1 cellular context compared by ENCODE assay signal in the genomic region with DNA sequence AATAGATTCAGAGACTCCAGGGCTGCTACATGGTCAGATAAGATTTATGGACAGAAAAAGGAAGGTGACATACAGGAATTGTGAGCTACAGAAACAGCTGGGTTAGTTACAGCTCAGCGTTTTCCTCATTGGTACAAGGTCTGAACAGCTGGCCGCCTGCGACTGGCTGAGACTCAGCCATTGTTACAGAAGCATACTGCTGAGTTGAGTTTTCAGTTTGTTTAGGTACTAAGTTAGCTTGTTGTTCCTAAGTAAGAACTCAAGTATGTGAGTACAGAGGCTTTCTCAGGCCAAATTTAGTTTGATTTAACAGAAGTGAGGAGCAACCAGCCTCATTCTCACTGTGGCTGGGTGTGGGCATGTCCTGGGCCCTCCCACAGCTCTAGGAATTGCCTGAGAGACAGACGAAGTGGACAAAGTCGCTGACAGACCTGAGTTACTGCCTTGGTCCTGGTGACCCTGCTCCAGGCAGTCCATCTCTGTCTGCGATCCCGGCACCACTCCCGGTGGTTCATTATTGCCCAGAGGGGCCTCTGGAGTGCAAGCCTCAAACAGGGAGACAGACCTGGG.
A peak's percentile ranks its signal among the peaks of the same experiment; 100 is the strongest.
TF ChIP-seq lines count a peak whose summit lies in the region.

No MANE protein-coding gene starts in this region.

TF ChIP-seq in HepG2, 621 proteins besides CTCF, POLR2A, EP300 and RAD21 (continued from another document and continues in another):
- no peak for TF ChIP-seq ZNF577 (CRISPR knock-in tag; IDR thresholded peaks at IDR 0.05; ENCODE audit: borderline replicate concordance, low read depth)
- peak; percentile 28; the same call in 1 of the 2 replicates for TF ChIP-seq FOXA3 (CRISPR knock-in tag; IDR thresholded peaks at IDR 0.05)
- no peak for TF ChIP-seq ZEB1 (IDR thresholded peaks at IDR 0.05; ENCODE audit: insufficient replicate concordance, low read depth)
- no peak for TF ChIP-seq ZSCAN29 (CRISPR knock-in tag; conservative IDR thresholded peaks at IDR 0.05)
- TF ChIP-seq, protein P1, sequence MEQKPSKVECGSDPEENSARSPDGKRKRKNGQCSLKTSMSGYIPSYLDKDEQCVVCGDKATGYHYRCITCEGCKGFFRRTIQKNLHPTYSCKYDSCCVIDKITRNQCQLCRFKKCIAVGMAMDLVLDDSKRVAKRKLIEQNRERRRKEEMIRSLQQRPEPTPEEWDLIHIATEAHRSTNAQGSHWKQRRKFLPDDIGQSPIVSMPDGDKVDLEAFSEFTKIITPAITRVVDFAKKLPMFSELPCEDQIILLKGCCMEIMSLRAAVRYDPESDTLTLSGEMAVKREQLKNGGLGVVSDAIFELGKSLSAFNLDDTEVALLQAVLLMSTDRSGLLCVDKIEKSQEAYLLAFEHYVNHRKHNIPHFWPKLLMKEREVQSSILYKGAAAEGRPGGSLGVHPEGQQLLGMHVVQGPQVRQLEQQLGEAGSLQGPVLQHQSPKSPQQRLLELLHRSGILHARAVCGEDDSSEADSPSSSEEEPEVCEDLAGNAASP (CRISPR knock-in tag; IDR thresholded peaks at IDR 0.05; ENCODE audit: borderline replicate concordance), result 0 out of 2 replicates have a peak, but pooled peaks have one; percentile 19
- TF ChIP-seq ZNF292 (CRISPR knock-in tag; IDR thresholded peaks at IDR 0.05; ENCODE audit: borderline replicate concordance, low read depth), result 0 out of 2 replicates have a peak, but pooled peaks have one; percentile 63
- no peak for TF ChIP-seq ZNF101 (CRISPR knock-in tag; IDR thresholded peaks at IDR 0.05; ENCODE audit: borderline replicate concordance, low read depth)
- no peak for TF ChIP-seq MEIS2 (CRISPR knock-in tag; IDR thresholded peaks at IDR 0.05)
- peak; percentile 77 for TF ChIP-seq MAFF (IDR thresholded peaks at IDR 0.05; ENCODE audit: low read depth, low read length)
- TF ChIP-seq, protein P2, sequence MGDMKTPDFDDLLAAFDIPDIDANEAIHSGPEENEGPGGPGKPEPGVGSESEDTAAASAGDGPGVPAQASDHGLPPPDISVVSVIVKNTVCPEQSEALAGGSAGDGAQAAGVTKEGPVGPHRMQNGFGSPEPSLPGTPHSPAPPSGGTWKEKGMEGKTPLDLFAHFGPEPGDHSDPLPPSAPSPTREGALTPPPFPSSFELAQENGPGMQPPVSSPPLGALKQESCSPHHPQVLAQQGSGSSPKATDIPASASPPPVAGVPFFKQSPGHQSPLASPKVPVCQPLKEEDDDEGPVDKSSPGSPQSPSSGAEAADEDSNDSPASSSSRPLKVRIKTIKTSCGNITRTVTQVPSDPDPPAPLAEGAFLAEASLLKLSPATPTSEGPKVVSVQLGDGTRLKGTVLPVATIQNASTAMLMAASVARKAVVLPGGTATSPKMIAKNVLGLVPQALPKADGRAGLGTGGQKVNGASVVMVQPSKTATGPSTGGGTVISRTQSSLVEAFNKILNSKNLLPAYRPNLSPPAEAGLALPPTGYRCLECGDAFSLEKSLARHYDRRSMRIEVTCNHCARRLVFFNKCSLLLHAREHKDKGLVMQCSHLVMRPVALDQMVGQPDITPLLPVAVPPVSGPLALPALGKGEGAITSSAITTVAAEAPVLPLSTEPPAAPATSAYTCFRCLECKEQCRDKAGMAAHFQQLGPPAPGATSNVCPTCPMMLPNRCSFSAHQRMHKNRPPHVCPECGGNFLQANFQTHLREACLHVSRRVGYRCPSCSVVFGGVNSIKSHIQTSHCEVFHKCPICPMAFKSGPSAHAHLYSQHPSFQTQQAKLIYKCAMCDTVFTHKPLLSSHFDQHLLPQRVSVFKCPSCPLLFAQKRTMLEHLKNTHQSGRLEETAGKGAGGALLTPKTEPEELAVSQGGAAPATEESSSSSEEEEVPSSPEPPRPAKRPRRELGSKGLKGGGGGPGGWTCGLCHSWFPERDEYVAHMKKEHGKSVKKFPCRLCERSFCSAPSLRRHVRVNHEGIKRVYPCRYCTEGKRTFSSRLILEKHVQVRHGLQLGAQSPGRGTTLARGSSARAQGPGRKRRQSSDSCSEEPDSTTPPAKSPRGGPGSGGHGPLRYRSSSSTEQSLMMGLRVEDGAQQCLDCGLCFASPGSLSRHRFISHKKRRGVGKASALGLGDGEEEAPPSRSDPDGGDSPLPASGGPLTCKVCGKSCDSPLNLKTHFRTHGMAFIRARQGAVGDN (CRISPR knock-in tag; IDR thresholded peaks at IDR 0.05), result peak; percentile 90
- TF ChIP-seq ZNF430 (CRISPR knock-in tag; IDR thresholded peaks at IDR 0.05), result no peak
- no peak for TF ChIP-seq FOXA1 (IDR thresholded peaks at IDR 0.05)
- TF ChIP-seq FOXA1 (CRISPR knock-in tag; IDR thresholded peaks at IDR 0.05), result peak; percentile 23
- no peak for TF ChIP-seq ZNF232 (CRISPR knock-in tag; IDR thresholded peaks at IDR 0.05; ENCODE audit: borderline replicate concordance)
- TF ChIP-seq NFE2L2 (IDR thresholded peaks at IDR 0.05; ENCODE audit: low read length), result no peak
- 0 out of 2 replicates have a peak, but pooled peaks have one; percentile 27 for TF ChIP-seq KLF11 (CRISPR knock-in tag; IDR thresholded peaks at IDR 0.05)
- TF ChIP-seq, protein P3, sequence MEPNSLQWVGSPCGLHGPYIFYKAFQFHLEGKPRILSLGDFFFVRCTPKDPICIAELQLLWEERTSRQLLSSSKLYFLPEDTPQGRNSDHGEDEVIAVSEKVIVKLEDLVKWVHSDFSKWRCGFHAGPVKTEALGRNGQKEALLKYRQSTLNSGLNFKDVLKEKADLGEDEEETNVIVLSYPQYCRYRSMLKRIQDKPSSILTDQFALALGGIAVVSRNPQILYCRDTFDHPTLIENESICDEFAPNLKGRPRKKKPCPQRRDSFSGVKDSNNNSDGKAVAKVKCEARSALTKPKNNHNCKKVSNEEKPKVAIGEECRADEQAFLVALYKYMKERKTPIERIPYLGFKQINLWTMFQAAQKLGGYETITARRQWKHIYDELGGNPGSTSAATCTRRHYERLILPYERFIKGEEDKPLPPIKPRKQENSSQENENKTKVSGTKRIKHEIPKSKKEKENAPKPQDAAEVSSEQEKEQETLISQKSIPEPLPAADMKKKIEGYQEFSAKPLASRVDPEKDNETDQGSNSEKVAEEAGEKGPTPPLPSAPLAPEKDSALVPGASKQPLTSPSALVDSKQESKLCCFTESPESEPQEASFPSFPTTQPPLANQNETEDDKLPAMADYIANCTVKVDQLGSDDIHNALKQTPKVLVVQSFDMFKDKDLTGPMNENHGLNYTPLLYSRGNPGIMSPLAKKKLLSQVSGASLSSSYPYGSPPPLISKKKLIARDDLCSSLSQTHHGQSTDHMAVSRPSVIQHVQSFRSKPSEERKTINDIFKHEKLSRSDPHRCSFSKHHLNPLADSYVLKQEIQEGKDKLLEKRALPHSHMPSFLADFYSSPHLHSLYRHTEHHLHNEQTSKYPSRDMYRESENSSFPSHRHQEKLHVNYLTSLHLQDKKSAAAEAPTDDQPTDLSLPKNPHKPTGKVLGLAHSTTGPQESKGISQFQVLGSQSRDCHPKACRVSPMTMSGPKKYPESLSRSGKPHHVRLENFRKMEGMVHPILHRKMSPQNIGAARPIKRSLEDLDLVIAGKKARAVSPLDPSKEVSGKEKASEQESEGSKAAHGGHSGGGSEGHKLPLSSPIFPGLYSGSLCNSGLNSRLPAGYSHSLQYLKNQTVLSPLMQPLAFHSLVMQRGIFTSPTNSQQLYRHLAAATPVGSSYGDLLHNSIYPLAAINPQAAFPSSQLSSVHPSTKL (CRISPR knock-in tag; IDR thresholded peaks at IDR 0.05), result peak; percentile 57
- TF ChIP-seq REXO4 (CRISPR knock-in tag; IDR thresholded peaks at IDR 0.05; ENCODE audit: borderline replicate concordance), result no peak
- peak; percentile 42; the same call in 1 of the 2 replicates for TF ChIP-seq HOXA3 (CRISPR knock-in tag; IDR thresholded peaks at IDR 0.05)
- TF ChIP-seq KDM5B (CRISPR knock-in tag; IDR thresholded peaks at IDR 0.05; ENCODE audit: borderline replicate concordance), result peak; percentile 40; the same call in 1 of the 2 replicates
- TF ChIP-seq DMAP1 (CRISPR knock-in tag; IDR thresholded peaks at IDR 0.05), result no peak
- no peak for TF ChIP-seq ATAD3A (CRISPR knock-in tag; IDR thresholded peaks at IDR 0.05)
- peak; percentile 13; the same call in 1 of the 2 replicates for TF ChIP-seq ERF (CRISPR knock-in tag; IDR thresholded peaks at IDR 0.05)
- no peak for TF ChIP-seq EHMT2 (IDR thresholded peaks at IDR 0.05; ENCODE audit: borderline replicate concordance, low read depth, low read length)
- peak; percentile 50; the same call in 1 of the 2 replicates for TF ChIP-seq GLI4 (CRISPR knock-in tag; IDR thresholded peaks at IDR 0.05; ENCODE audit: borderline replicate concordance)
- TF ChIP-seq, protein P4, sequence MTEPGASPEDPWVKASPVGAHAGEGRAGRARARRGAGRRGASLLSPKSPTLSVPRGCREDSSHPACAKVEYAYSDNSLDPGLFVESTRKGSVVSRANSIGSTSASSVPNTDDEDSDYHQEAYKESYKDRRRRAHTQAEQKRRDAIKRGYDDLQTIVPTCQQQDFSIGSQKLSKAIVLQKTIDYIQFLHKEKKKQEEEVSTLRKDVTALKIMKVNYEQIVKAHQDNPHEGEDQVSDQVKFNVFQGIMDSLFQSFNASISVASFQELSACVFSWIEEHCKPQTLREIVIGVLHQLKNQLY (CRISPR knock-in tag; IDR thresholded peaks at IDR 0.05), result no peak
- no peak for TF ChIP-seq FOSL1 (CRISPR knock-in tag; IDR thresholded peaks at IDR 0.05; ENCODE audit: borderline replicate concordance)
- TF ChIP-seq NR2F2 (IDR thresholded peaks at IDR 0.05; ENCODE audit: borderline replicate concordance, low read depth), result no peak
- no peak for TF ChIP-seq SATB2 (CRISPR knock-in tag; IDR thresholded peaks at IDR 0.05)
- TF ChIP-seq, protein P5, sequence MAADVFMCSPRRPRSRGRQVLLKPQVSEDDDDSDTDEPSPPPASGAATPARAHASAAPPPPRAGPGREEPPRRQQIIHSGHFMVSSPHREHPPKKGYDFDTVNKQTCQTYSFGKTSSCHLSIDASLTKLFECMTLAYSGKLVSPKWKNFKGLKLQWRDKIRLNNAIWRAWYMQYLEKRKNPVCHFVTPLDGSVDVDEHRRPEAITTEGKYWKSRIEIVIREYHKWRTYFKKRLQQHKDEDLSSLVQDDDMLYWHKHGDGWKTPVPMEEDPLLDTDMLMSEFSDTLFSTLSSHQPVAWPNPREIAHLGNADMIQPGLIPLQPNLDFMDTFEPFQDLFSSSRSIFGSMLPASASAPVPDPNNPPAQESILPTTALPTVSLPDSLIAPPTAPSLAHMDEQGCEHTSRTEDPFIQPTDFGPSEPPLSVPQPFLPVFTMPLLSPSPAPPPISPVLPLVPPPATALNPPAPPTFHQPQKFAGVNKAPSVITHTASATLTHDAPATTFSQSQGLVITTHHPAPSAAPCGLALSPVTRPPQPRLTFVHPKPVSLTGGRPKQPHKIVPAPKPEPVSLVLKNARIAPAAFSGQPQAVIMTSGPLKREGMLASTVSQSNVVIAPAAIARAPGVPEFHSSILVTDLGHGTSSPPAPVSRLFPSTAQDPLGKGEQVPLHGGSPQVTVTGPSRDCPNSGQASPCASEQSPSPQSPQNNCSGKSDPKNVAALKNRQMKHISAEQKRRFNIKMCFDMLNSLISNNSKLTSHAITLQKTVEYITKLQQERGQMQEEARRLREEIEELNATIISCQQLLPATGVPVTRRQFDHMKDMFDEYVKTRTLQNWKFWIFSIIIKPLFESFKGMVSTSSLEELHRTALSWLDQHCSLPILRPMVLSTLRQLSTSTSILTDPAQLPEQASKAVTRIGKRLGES (CRISPR knock-in tag; IDR thresholded peaks at IDR 0.05; ENCODE audit: borderline replicate concordance), result no peak
- TF ChIP-seq ZNF143 (CRISPR knock-in tag; IDR thresholded peaks at IDR 0.05), result no peak
- TF ChIP-seq SMAD3 (CRISPR knock-in tag; IDR thresholded peaks at IDR 0.05), result 0 out of 2 replicates have a peak, but pooled peaks have one; percentile 16
- TF ChIP-seq, protein P6, sequence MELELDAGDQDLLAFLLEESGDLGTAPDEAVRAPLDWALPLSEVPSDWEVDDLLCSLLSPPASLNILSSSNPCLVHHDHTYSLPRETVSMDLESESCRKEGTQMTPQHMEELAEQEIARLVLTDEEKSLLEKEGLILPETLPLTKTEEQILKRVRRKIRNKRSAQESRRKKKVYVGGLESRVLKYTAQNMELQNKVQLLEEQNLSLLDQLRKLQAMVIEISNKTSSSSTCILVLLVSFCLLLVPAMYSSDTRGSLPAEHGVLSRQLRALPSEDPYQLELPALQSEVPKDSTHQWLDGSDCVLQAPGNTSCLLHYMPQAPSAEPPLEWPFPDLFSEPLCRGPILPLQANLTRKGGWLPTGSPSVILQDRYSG (CRISPR knock-in tag; IDR thresholded peaks at IDR 0.05), result no peak
- TF ChIP-seq ZNF30 (CRISPR knock-in tag; IDR thresholded peaks at IDR 0.05), result no peak
- TF ChIP-seq, protein P7, sequence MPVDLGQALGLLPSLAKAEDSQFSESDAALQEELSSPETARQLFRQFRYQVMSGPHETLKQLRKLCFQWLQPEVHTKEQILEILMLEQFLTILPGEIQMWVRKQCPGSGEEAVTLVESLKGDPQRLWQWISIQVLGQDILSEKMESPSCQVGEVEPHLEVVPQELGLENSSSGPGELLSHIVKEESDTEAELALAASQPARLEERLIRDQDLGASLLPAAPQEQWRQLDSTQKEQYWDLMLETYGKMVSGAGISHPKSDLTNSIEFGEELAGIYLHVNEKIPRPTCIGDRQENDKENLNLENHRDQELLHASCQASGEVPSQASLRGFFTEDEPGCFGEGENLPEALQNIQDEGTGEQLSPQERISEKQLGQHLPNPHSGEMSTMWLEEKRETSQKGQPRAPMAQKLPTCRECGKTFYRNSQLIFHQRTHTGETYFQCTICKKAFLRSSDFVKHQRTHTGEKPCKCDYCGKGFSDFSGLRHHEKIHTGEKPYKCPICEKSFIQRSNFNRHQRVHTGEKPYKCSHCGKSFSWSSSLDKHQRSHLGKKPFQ (CRISPR knock-in tag; IDR thresholded peaks at IDR 0.05; ENCODE audit: insufficient replicate concordance), result no peak
- TF ChIP-seq MED1 (CRISPR knock-in tag; IDR thresholded peaks at IDR 0.05), result peak; percentile 55
- no peak for TF ChIP-seq ZNF460 (CRISPR knock-in tag; IDR thresholded peaks at IDR 0.05; ENCODE audit: borderline replicate concordance)
- no peak for TF ChIP-seq TBX3 (IDR thresholded peaks at IDR 0.05; ENCODE audit: borderline replicate concordance)
- no peak for TF ChIP-seq LCORL (IDR thresholded peaks at IDR 0.05)
- peak; percentile 39; the same call in 1 of the 2 replicates for TF ChIP-seq LCORL (CRISPR knock-in tag; IDR thresholded peaks at IDR 0.05)
- TF ChIP-seq SMC3 (IDR thresholded peaks at IDR 0.05; ENCODE audit: low read length), result no peak
- TF ChIP-seq HNF4A (CRISPR knock-in tag; IDR thresholded peaks at IDR 0.05), result peak; percentile 81
- TF ChIP-seq, protein P8, sequence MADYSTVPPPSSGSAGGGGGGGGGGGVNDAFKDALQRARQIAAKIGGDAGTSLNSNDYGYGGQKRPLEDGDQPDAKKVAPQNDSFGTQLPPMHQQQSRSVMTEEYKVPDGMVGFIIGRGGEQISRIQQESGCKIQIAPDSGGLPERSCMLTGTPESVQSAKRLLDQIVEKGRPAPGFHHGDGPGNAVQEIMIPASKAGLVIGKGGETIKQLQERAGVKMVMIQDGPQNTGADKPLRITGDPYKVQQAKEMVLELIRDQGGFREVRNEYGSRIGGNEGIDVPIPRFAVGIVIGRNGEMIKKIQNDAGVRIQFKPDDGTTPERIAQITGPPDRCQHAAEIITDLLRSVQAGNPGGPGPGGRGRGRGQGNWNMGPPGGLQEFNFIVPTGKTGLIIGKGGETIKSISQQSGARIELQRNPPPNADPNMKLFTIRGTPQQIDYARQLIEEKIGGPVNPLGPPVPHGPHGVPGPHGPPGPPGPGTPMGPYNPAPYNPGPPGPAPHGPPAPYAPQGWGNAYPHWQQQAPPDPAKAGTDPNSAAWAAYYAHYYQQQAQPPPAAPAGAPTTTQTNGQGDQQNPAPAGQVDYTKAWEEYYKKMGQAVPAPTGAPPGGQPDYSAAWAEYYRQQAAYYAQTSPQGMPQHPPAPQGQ (CRISPR knock-in tag; IDR thresholded peaks at IDR 0.05; ENCODE audit: borderline replicate concordance), result no peak
- peak; percentile 74 for TF ChIP-seq ZSCAN9 (CRISPR knock-in tag; IDR thresholded peaks at IDR 0.05; ENCODE audit: borderline replicate concordance)
